ENCODE assay signal across 31 cellular contexts in genomic region chr4:3760346-3760745, GRCh38. TPM values are rescaled to one million over a fixed set of nuclear protein-coding genes. Genes with fewer than 3 reads are reported as not detected.
"Had no signal": no experiment of that assay in that cellular context is flagged by ENCODE, and none has a peak within 500 bp of the region (broad histone marks: within the 10 kb centered on the region; RNA-seq: fewer than 3 reads in every experiment).

No MANE protein-coding gene starts in this region.

- H3K27me3 ChIP-seq: ovary, right atrium auricular region, testis, tibial artery, vagina had no signal

- H3K9ac ChIP-seq: parathyroid adenoma had no signal

- H2AFZ ChIP-seq: parathyroid adenoma had no signal

- H3K79me2 ChIP-seq: parathyroid adenoma had no signal

- FAIRE-seq: urothelium cell line had no signal

- DNase-seq: naive B cell; naive thymus-derived CD8-positive, alpha-beta T cell; nephron progenitor cell; occipital lobe; ovary; retina; spleen; stimulated activated CD4-positive, alpha-beta T cell treated with anti-CD3 and anti-CD28 coated beads, Interleukin-12 subunit alpha, Interleukin-12 subunit beta, amount 100 ng/mL, for 4 hours; stimulated activated CD4-positive, alpha-beta T cell treated with anti-CD3 and anti-CD28 coated beads, Interleukin-1b, Interleukin-23, amount 100 ng/mL, for 48 hours; stimulated activated CD4-positive, alpha-beta T cell treated with anti-CD3 and anti-CD28 coated beads, Interleukin-4, amount 100 ng/mL, for 1 hour; stimulated activated CD4-positive, alpha-beta T cell treated with anti-CD3 and anti-CD28 coated beads, Interleukin-4, amount 100 ng/mL, for 4 hours; stimulated activated CD8-positive, alpha-beta memory T cell treated with anti-CD3 and anti-CD28 coated beads, Interleukin-4, amount 100 ng/mL, for 48 hours; stimulated activated naive CD4-positive, alpha-beta T cell; stimulated activated naive CD8-positive, alpha-beta T cell treated with anti-CD3 and anti-CD28 coated beads, Interleukin-15, amount 100 ng/mL, for 72 hours; stimulated activated naive CD8-positive, alpha-beta T cell treated with anti-CD3 and anti-CD28 coated beads, Interleukin-15, Interleukin-2, amounts not matched to agents 100 U/mL and 50 U/mL, for 24 hours; substantia nigra; testis; tibial artery; transverse colon; upper lobe of left lung had no signal

- H3K9me3 ChIP-seq: ovary, prostate gland, right atrium auricular region, suprapubic skin, testis, transverse colon, upper lobe of left lung, vagina had no signal

- H3K4me2 ChIP-seq: smooth muscle cell had no signal

- H3K27ac ChIP-seq: ovary, parathyroid adenoma, right atrium auricular region, skin epidermis, suprapubic skin, testis, transverse colon, upper lobe of left lung, vagina had no signal

- ATAC-seq: naive thymus-derived CD8-positive, alpha-beta T cell; natural killer cell treated with Interleukin-12 subunit alpha and Interleukin-12 subunit beta and Interleukin-15 and Interleukin-18, amount 100 ng/mL, for 72 hours; sciatic nerve; stimulated activated memory B cell treated with anti-CD40 and anti-IgM and Interleukin-4, amounts not matched to agents 10 μg/mL and 1 μg/mL and 100 μg/mL, for 72 hours; stimulated activated naive CD8-positive, alpha-beta T cell treated with anti-CD3 and anti-CD28 coated beads, Interleukin-15, amount 100 ng/mL, for 72 hours; stimulated activated naive CD8-positive, alpha-beta T cell treated with anti-CD3 and anti-CD28 coated beads, Interleukin-15, Interleukin-2, amounts not matched to agents 100 U/mL and 50 U/mL, for 24 hours had no signal

- H3K4me1 ChIP-seq: parathyroid adenoma, prostate gland had no signal

- H3K4me3 ChIP-seq: ovary, prostate gland, right atrium auricular region, skin epidermis, smooth muscle cell, spleen, suprapubic skin, testis, tibial artery, transverse colon, upper lobe of left lung, vagina had no signal

- H3K36me3 ChIP-seq: ovary, prostate gland, right atrium auricular region, spleen, suprapubic skin, tibial artery, transverse colon, upper lobe of left lung, vagina had no signal

RNA-seq across cellular contexts. Expression of gene ADRA2C, which starts 5.8 kb away (rescaled TPM):
- total RNA-seq: naive thymus-derived CD8-positive, alpha-beta T cell; natural killer cell treated with Interleukin-12 subunit alpha and Interleukin-12 subunit beta and Interleukin-15 and Interleukin-18, amount 100 ng/mL, for 72 hours had no signal
- polyA plus RNA-seq: naive thymus-derived CD8-positive, alpha-beta T cell had no signal
